Comparison of ENCODE assay signal across 1 cellular context in the genomic region with DNA sequence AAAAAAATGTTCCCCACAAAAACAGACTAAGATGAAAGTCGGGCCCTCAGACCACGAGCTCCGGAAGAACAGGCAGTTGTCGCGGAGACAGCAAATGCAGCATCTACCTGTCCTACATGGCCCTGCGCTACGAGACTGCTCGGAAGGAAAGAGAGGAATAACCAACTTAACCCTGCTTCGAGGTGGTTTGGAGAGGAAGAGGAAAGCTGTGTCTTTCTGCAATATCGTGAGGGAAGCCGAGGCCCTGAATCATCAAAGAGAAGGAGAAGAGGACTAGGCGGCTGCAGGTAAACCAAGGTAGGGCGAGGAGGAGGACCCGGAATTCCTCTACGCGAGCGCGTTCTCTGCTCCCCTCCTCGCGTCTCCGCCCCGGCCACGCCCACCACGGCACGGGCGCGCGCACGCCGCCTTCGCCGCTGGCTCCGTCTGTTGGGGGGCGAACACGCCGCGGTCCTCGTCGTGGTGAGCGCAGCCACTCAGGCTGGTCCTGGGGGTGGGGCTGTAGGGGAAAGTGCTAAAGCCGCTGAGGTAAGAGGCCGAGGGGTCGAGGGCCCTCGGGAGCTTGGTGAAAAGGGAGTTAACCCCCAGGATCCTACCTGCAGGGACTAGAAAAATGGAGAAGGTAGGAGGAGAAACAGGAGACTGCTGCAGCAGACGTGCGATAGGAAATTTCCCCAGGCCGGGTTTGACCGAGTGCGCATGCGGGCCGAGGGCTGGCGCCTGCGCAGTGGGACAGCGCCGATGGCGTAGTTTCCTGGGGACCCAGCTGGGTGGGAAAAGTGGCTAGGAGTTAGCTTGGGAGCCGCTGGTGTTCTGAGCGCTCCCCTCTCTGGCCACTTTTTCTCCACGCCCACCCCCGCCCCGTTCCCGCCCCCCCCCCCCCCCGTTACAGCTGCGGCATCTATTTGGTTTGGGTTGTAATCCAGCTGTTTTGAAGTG.
TF ChIP-seq lines count a peak whose summit lies in the region.

ANAPC16 (plus strand) TSS at position 402 of the 939 bp plus-strand sequence. CDS start 7,903 bp downstream, outside the sequence.
ASCC1 (minus strand) TSS at position 666 of the 939 bp plus-strand sequence. CDS start 2,978 bp downstream, outside the sequence.

TF ChIP-seq in HEK293, 187 proteins besides CTCF, POLR2A, EP300 and RAD21 (continued from another document and continues in another):
- TF ChIP-seq ZNF518A (tag by site-specific recombination; conservative IDR thresholded peaks at IDR 0.05; ENCODE audit: low read depth) (no peak), ZNF280D (tag by site-specific recombination; IDR thresholded peaks at IDR 0.05) (no peak), ZNF148 (tag by site-specific recombination; IDR thresholded peaks at IDR 0.05; ENCODE audit: borderline replicate concordance) (no peak), ZNF426 (tag by site-specific recombination; IDR thresholded peaks at IDR 0.05) (no peak), ZNF677 (tag by site-specific recombination; IDR thresholded peaks at IDR 0.05) (no peak), OSR2 (tag by site-specific recombination; IDR thresholded peaks at IDR 0.05) (no peak), ZNF138 (tag by site-specific recombination; IDR thresholded peaks at IDR 0.05; ENCODE audit: borderline replicate concordance) (no peak), KLF7 (tag by site-specific recombination; IDR thresholded peaks at IDR 0.05; ENCODE audit: borderline replicate concordance) (peak; percentile 32; the same call in 1 of the 2 replicates), SALL2 (tag by site-specific recombination; IDR thresholded peaks at IDR 0.05; ENCODE audit: borderline replicate concordance) (no peak), ZNF623 (tag by site-specific recombination; IDR thresholded peaks at IDR 0.05) (no peak), ZNF362 (tag by site-specific recombination; IDR thresholded peaks at IDR 0.05) (no peak), IKZF3 (tag by site-specific recombination; IDR thresholded peaks at IDR 0.05) (peak; percentile 86), ZNF23 (tag by site-specific recombination; IDR thresholded peaks at IDR 0.05; ENCODE audit: borderline replicate concordance) (no peak), GLIS2 (tag by site-specific recombination; IDR thresholded peaks at IDR 0.05) (peak; percentile 94), ZFP3 (tag by site-specific recombination; IDR thresholded peaks at IDR 0.05; ENCODE audit: low read depth) (no peak), ZBTB8A (tag by site-specific recombination; IDR thresholded peaks at IDR 0.05) (no peak; the same call in 1 of the 2 replicates), KLF16 (tag by site-specific recombination; IDR thresholded peaks at IDR 0.05) (peak; percentile 97), HOXC10 (CRISPR knock-in tag; IDR thresholded peaks at IDR 0.05) (no peak), ZFP41 (tag by site-specific recombination; IDR thresholded peaks at IDR 0.05; ENCODE audit: borderline replicate concordance) (no peak), ZEB2 (tag by site-specific recombination; IDR thresholded peaks at IDR 0.05) (peak; percentile 98), ZNF121 (tag by site-specific recombination; IDR thresholded peaks at IDR 0.05) (no peak), ZNF133 (tag by site-specific recombination; IDR thresholded peaks at IDR 0.05) (no peak), ZNF843 (tag by site-specific recombination; IDR thresholded peaks at IDR 0.05) (peak; percentile 74), ZNF26 (tag by site-specific recombination; IDR thresholded peaks at IDR 0.05) (no peak), BCL11B (tag by site-specific recombination; IDR thresholded peaks at IDR 0.05; ENCODE audit: low read depth) (0 out of 2 replicates have a peak, but pooled peaks have one; percentile 31), ZNF596 (tag by site-specific recombination; IDR thresholded peaks at IDR 0.05) (no peak), ZNF548 (tag by site-specific recombination; IDR thresholded peaks at IDR 0.05) (no peak), ZNF24 (tag by site-specific recombination; IDR thresholded peaks at IDR 0.05) (peak; percentile 74; the same call in 1 of the 2 replicates), ZNF660 (tag by site-specific recombination; IDR thresholded peaks at IDR 0.05) (peak; percentile 77), ZNF645 (tag by site-specific recombination; IDR thresholded peaks at IDR 0.05) (no peak), EGR2 (tag by site-specific recombination; IDR thresholded peaks at IDR 0.05; ENCODE audit: low read depth) (peak; percentile 36; the same call in 1 of the 2 replicates), TRIM28 (IDR thresholded peaks at IDR 0.05; ENCODE audit: borderline replicate concordance, low read length) (peak; percentile 85; the same call in 1 of the 2 replicates), GFI1B (tag by site-specific recombination; IDR thresholded peaks at IDR 0.05) (no peak)
- TF ChIP-seq, protein P1, sequence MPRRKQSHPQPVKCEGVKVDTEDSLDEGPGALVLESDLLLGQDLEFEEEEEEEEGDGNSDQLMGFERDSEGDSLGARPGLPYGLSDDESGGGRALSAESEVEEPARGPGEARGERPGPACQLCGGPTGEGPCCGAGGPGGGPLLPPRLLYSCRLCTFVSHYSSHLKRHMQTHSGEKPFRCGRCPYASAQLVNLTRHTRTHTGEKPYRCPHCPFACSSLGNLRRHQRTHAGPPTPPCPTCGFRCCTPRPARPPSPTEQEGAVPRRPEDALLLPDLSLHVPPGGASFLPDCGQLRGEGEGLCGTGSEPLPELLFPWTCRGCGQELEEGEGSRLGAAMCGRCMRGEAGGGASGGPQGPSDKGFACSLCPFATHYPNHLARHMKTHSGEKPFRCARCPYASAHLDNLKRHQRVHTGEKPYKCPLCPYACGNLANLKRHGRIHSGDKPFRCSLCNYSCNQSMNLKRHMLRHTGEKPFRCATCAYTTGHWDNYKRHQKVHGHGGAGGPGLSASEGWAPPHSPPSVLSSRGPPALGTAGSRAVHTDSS (tag by site-specific recombination; IDR thresholded peaks at IDR 0.05) = no peak
- TF ChIP-seq, protein P2, sequence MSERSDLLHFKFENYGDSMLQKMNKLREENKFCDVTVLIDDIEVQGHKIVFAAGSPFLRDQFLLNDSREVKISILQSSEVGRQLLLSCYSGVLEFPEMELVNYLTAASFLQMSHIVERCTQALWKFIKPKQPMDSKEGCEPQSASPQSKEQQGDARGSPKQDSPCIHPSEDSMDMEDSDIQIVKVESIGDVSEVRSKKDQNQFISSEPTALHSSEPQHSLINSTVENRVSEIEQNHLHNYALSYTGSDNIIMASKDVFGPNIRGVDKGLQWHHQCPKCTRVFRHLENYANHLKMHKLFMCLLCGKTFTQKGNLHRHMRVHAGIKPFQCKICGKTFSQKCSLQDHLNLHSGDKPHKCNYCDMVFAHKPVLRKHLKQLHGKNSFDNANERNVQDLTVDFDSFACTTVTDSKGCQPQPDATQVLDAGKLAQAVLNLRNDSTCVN (tag by site-specific recombination; optimal IDR thresholded peaks at IDR 0.05) = peak; percentile 98
